ENCODE assay signal across 11 cellular contexts in the genomic region with DNA sequence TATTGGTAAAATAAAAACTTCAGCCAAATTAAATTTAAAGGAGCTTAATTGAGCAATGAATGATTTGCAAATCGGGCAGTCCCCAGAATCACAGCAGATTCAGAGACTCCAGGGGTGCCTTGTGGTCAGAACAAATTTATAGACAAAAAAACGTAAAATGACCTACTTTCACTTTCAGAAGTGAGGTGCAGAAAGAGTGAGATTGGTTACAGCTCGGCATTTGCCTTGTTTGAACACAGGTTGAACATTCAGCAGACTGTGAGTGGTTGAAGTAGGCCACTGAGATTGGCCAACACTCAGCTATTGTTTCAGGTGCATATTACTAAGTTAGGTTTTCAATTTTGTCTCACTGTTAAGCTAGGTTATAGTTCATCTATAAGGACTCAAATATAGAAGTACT.
A peak's percentile ranks its signal among the peaks of the same experiment; 100 is the strongest.
DNase-seq lines count a peak whose midpoint lies in the region; ATAC-seq and TF ChIP-seq lines count a peak whose summit lies in the region.
"Had no signal": no experiment of that assay in that cellular context is flagged by ENCODE, and none has a peak within 500 bp of the region (broad histone marks: within the 10 kb centered on the region; RNA-seq: fewer than 3 reads in every experiment).

No MANE protein-coding gene starts in this region.

- H3K27ac ChIP-seq in coronary artery (peak overlapping the region in 1 of 2 donors; percentile 18), aorta (ENCODE audit: low read depth in 1 of 2, low read length in 2 of 2) (no peak overlapping the region)
- no peak overlapping the region for H3K27ac ChIP-seq in naive thymus-derived CD4-positive, alpha-beta T cell (ENCODE audit: low read depth, low read length)

- peak overlapping the region; percentile 31 for H3K4me3 ChIP-seq in AG10803 (ENCODE audit: low read length)
- peak overlapping the region; percentile 44 for H3K4me3 ChIP-seq in MG63
- H3K4me3 ChIP-seq in coronary artery = peak overlapping the region; percentile 60
- H3K4me3 ChIP-seq in naive thymus-derived CD4-positive, alpha-beta T cell (ENCODE audit: low read length) = no peak overlapping the region
- no peak overlapping the region for H3K4me3 ChIP-seq in aorta (ENCODE audit: low read length in 2 of 2)

- DNase-seq in AG10803 (ENCODE audit: low read depth) (no peak), MG63 (no peak), coronary artery (ENCODE audit: low spot score) (no peak), NCI-H1694 treated with DMSO at 0.1 percent for 48 hours (lab: John Stamatoyannopoulos, UW) (no peak), NCI-H2107 treated with DMSO at 0.1 percent for 48 hours (lab: John Stamatoyannopoulos, UW; ENCODE audit: unreplicated experiment) (no peak), aorta (no peak), NCI-H1694 (lab: John Stamatoyannopoulos, UW) (no peak)
- peak in 1 of 9 donors; percentile 15 for DNase-seq in naive thymus-derived CD4-positive, alpha-beta T cell
- DNase-seq: NCI-H510A had no signal

- H3K36me3 ChIP-seq in MG63 = peaks cover 8% of the 10 kb centered on the region
- no peaks in the 10 kb centered on the region for H3K36me3 ChIP-seq in naive thymus-derived CD4-positive, alpha-beta T cell (ENCODE audit: control insufficient read depth in 2 of 3, insufficient read depth in 3 of 3, low read length in 3 of 3)
- no peaks in the 10 kb centered on the region for H3K36me3 ChIP-seq in aorta (ENCODE audit: control insufficient read depth in 1 of 2, insufficient read depth in 2 of 2, low read length in 1 of 2)

- no peak for ATAC-seq in naive thymus-derived CD4-positive, alpha-beta T cell
- ATAC-seq in aorta (ENCODE audit: low FRiP score) = no peak
- ATAC-seq: activated naive CD4-positive, alpha-beta T cell treated with anti-CD3 and anti-CD28 coated beads, Interleukin-2, amount 50 U/mL, for 72 hours had no signal

- H3K9me3 ChIP-seq in MG63 (peaks cover 19% of the 10 kb centered on the region), aorta (ENCODE audit: control insufficient read depth, low read length) (peaks cover 3% of the 10 kb centered on the region)
- no peaks in the 10 kb centered on the region for H3K9me3 ChIP-seq in naive thymus-derived CD4-positive, alpha-beta T cell (ENCODE audit: control insufficient read depth in 2 of 3, low read length in 3 of 3)

- WGBS in aorta, 2 donors = 60 to 64% methylated on average over 3 of the region's 3 CpGs

- CTCF ChIA-PET in naive thymus-derived CD4-positive, alpha-beta T cell (lab: Charles Lee) = no interaction called here

- H3K4me3 Mint-ChIP-seq in naive thymus-derived CD4-positive, alpha-beta T cell = peak overlapping the region in 7 of 10 donors; percentile 17 to 65 (median 53)

- H3K27ac Mint-ChIP-seq in naive thymus-derived CD4-positive, alpha-beta T cell = peak overlapping the region in 5 of 9 donors; percentile 12 to 79 (median 47)
- H3K27ac Mint-ChIP-seq: activated naive CD4-positive, alpha-beta T cell treated with anti-CD3 and anti-CD28 coated beads, Interleukin-2, amount 50 U/mL, for 72 hours; progenitor cell of endocrine pancreas had no signal

- H3K27me3 Mint-ChIP-seq in naive thymus-derived CD4-positive, alpha-beta T cell = peaks cover 0 to 9% (median 0%) of the 10 kb centered on the region in 5 donors
- H3K27me3 Mint-ChIP-seq: progenitor cell of endocrine pancreas had no signal

- H3K4me1 Mint-ChIP-seq in naive thymus-derived CD4-positive, alpha-beta T cell = peaks cover 0 to 12% (median 6%) of the 10 kb centered on the region in 7 donors

- TF ChIP-seq CTCF in AG10803 (conservative IDR thresholded peaks at IDR 0.05; ENCODE audit: low read length) (no peak), coronary artery (IDR thresholded peaks at IDR 0.05) (no peak)

- POLR2A ChIA-PET in naive thymus-derived CD4-positive, alpha-beta T cell (lab: Charles Lee) = no interaction called here

- peaks cover 6 to 27% (median 14%) of the 10 kb centered on the region in 11 donors for H3K9me3 Mint-ChIP-seq in naive thymus-derived CD4-positive, alpha-beta T cell

- intact Hi-C loops in naive thymus-derived CD4-positive, alpha-beta T cell (cut with micrococcal nuclease) = no loop called here
- intact Hi-C loops in aorta (cut with DNase I) = no loop called here

- H3K27me3 ChIP-seq in MG63 (no peaks in the 10 kb centered on the region), aorta (ENCODE audit: control insufficient read depth in 1 of 2, insufficient read depth in 2 of 2, low read length in 1 of 2) (no peaks in the 10 kb centered on the region)
- no peaks in the 10 kb centered on the region for H3K27me3 ChIP-seq in naive thymus-derived CD4-positive, alpha-beta T cell (ENCODE audit: control insufficient read depth in 2 of 2, insufficient read depth in 2 of 2, low read length in 2 of 2)

- peaks cover 0 to 12% (median 0%) of the 10 kb centered on the region in 5 donors for H3K36me3 Mint-ChIP-seq in naive thymus-derived CD4-positive, alpha-beta T cell

- H3K4me1 ChIP-seq in naive thymus-derived CD4-positive, alpha-beta T cell (ENCODE audit: control insufficient read depth in 2 of 2, insufficient read depth in 2 of 2, low read length in 2 of 2) = peaks cover 0 to 6% of the 10 kb centered on the region in 2 donors
- H3K4me1 ChIP-seq in aorta (ENCODE audit: control insufficient read depth in 1 of 2, insufficient read depth in 2 of 2, low read length in 2 of 2) = peaks cover 0 to 2% of the 10 kb centered on the region in 2 donors

Comparison
In these comparisons a context has a peak if more than half of its experiments do, and no peak if none do; other contexts are left out.
1. H3K4me3 ChIP-seq: peak in AG10803 (single experiment), MG63 (single experiment) and coronary artery (single experiment); none in naive thymus-derived CD4-positive, alpha-beta T cell (single experiment) and aorta (0 of 2).